Comparison of ENCODE assay signal across 1 cellular context in the genomic region with DNA sequence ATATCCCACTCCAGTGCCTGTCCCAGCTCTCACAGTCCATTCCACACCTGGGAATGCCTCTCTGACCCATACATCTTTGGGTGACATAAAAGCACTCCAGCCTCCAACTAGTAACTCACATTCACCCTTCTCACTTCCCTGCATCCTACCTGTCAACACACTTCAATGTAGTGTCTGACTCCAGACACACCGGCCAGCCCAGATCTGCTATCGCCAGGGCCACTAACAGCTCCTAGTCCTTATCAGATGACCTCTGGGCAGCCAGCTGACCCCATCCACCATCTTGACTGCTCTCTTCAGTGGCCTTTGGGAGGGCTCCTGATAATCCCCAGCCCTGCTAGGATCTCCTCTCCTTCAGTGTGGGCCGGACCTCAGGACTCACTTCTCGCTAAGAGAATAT.
TF ChIP-seq lines count a peak whose summit lies in the region.

No MANE protein-coding gene starts in this region.

TF ChIP-seq in K562, 482 proteins besides CTCF, POLR2A, EP300 and RAD21 (continued from another document and continues in another):
- peak in 1 of 2 experiments; percentile 64; a peak in 2 of 4 replicates for TF ChIP-seq RCOR1 (IDR thresholded peaks at IDR 0.05; ENCODE audit: borderline replicate concordance in 1 of 2, low read depth in 2 of 2, low read length in 2 of 2)
- TF ChIP-seq, protein P1, sequence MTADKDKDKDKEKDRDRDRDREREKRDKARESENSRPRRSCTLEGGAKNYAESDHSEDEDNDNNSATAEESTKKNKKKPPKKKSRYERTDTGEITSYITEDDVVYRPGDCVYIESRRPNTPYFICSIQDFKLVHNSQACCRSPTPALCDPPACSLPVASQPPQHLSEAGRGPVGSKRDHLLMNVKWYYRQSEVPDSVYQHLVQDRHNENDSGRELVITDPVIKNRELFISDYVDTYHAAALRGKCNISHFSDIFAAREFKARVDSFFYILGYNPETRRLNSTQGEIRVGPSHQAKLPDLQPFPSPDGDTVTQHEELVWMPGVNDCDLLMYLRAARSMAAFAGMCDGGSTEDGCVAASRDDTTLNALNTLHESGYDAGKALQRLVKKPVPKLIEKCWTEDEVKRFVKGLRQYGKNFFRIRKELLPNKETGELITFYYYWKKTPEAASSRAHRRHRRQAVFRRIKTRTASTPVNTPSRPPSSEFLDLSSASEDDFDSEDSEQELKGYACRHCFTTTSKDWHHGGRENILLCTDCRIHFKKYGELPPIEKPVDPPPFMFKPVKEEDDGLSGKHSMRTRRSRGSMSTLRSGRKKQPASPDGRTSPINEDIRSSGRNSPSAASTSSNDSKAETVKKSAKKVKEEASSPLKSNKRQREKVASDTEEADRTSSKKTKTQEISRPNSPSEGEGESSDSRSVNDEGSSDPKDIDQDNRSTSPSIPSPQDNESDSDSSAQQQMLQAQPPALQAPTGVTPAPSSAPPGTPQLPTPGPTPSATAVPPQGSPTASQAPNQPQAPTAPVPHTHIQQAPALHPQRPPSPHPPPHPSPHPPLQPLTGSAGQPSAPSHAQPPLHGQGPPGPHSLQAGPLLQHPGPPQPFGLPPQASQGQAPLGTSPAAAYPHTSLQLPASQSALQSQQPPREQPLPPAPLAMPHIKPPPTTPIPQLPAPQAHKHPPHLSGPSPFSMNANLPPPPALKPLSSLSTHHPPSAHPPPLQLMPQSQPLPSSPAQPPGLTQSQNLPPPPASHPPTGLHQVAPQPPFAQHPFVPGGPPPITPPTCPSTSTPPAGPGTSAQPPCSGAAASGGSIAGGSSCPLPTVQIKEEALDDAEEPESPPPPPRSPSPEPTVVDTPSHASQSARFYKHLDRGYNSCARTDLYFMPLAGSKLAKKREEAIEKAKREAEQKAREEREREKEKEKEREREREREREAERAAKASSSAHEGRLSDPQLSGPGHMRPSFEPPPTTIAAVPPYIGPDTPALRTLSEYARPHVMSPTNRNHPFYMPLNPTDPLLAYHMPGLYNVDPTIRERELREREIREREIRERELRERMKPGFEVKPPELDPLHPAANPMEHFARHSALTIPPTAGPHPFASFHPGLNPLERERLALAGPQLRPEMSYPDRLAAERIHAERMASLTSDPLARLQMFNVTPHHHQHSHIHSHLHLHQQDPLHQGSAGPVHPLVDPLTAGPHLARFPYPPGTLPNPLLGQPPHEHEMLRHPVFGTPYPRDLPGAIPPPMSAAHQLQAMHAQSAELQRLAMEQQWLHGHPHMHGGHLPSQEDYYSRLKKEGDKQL (CRISPR knock-in tag; IDR thresholded peaks at IDR 0.05; ENCODE audit: borderline replicate concordance) = no peak
- 0 out of 2 replicates have a peak, but pooled peaks have one; percentile 48 for TF ChIP-seq NR2C1 (IDR thresholded peaks at IDR 0.05)
- peak; percentile 76 for TF ChIP-seq NR2C1 (tag; IDR thresholded peaks at IDR 0.05)
- no peak for TF ChIP-seq RB1 (IDR thresholded peaks at IDR 0.05; ENCODE audit: low read depth)
- TF ChIP-seq EHMT2 (IDR thresholded peaks at IDR 0.05) = no peak
- TF ChIP-seq POLR2G (IDR thresholded peaks at IDR 0.05; ENCODE audit: low read depth, low read length) = no peak
- TF ChIP-seq CTBP1 (IDR thresholded peaks at IDR 0.05; ENCODE audit: borderline replicate concordance) = peak; percentile 61; the same call in 1 of the 2 replicates
- no peak for TF ChIP-seq PHTF2 (CRISPR knock-in tag; IDR thresholded peaks at IDR 0.05)
- TF ChIP-seq, protein P2, sequence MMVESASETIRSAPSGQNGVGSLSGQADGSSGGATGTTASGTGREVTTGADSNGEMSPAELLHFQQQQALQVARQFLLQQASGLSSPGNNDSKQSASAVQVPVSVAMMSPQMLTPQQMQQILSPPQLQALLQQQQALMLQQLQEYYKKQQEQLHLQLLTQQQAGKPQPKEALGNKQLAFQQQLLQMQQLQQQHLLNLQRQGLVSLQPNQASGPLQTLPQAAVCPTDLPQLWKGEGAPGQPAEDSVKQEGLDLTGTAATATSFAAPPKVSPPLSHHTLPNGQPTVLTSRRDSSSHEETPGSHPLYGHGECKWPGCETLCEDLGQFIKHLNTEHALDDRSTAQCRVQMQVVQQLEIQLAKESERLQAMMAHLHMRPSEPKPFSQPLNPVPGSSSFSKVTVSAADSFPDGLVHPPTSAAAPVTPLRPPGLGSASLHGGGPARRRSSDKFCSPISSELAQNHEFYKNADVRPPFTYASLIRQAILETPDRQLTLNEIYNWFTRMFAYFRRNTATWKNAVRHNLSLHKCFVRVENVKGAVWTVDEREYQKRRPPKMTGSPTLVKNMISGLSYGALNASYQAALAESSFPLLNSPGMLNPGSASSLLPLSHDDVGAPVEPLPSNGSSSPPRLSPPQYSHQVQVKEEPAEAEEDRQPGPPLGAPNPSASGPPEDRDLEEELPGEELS (CRISPR knock-in tag; IDR thresholded peaks at IDR 0.05; ENCODE audit: borderline replicate concordance) = no peak
- TF ChIP-seq, protein P3, sequence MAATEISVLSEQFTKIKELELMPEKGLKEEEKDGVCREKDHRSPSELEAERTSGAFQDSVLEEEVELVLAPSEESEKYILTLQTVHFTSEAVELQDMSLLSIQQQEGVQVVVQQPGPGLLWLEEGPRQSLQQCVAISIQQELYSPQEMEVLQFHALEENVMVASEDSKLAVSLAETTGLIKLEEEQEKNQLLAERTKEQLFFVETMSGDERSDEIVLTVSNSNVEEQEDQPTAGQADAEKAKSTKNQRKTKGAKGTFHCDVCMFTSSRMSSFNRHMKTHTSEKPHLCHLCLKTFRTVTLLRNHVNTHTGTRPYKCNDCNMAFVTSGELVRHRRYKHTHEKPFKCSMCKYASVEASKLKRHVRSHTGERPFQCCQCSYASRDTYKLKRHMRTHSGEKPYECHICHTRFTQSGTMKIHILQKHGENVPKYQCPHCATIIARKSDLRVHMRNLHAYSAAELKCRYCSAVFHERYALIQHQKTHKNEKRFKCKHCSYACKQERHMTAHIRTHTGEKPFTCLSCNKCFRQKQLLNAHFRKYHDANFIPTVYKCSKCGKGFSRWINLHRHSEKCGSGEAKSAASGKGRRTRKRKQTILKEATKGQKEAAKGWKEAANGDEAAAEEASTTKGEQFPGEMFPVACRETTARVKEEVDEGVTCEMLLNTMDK (IDR thresholded peaks at IDR 0.05; ENCODE audit: borderline replicate concordance, insufficient read depth, low read depth, low read length, poor library complexity, severe bottlenecking) = no peak
- TF ChIP-seq, protein P4, sequence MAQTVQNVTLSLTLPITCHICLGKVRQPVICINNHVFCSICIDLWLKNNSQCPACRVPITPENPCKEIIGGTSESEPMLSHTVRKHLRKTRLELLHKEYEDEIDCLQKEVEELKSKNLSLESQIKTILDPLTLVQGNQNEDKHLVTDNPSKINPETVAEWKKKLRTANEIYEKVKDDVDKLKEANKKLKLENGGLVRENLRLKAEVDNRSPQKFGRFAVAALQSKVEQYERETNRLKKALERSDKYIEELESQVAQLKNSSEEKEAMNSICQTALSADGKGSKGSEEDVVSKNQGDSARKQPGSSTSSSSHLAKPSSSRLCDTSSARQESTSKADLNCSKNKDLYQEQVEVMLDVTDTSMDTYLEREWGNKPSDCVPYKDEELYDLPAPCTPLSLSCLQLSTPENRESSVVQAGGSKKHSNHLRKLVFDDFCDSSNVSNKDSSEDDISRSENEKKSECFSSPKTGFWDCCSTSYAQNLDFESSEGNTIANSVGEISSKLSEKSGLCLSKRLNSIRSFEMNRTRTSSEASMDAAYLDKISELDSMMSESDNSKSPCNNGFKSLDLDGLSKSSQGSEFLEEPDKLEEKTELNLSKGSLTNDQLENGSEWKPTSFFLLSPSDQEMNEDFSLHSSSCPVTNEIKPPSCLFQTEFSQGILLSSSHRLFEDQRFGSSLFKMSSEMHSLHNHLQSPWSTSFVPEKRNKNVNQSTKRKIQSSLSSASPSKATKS (CRISPR knock-in tag; IDR thresholded peaks at IDR 0.05) = no peak
- TF ChIP-seq, protein P5, sequence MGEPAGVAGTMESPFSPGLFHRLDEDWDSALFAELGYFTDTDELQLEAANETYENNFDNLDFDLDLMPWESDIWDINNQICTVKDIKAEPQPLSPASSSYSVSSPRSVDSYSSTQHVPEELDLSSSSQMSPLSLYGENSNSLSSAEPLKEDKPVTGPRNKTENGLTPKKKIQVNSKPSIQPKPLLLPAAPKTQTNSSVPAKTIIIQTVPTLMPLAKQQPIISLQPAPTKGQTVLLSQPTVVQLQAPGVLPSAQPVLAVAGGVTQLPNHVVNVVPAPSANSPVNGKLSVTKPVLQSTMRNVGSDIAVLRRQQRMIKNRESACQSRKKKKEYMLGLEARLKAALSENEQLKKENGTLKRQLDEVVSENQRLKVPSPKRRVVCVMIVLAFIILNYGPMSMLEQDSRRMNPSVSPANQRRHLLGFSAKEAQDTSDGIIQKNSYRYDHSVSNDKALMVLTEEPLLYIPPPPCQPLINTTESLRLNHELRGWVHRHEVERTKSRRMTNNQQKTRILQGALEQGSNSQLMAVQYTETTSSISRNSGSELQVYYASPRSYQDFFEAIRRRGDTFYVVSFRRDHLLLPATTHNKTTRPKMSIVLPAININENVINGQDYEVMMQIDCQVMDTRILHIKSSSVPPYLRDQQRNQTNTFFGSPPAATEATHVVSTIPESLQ (CRISPR knock-in tag; IDR thresholded peaks at IDR 0.05) = no peak
- TF ChIP-seq ZFP36 (IDR thresholded peaks at IDR 0.05; ENCODE audit: low read depth, low read length, partially characterized antibody) = no peak
- 0 out of 2 replicates have a peak, but pooled peaks have one; percentile 21 for TF ChIP-seq JUND (IDR thresholded peaks at IDR 0.05; ENCODE audit: borderline replicate concordance, low read depth, low read length)
- no peak; the same call in 2 of the 3 replicates for TF ChIP-seq JUND (tag; IDR thresholded peaks at IDR 0.05; ENCODE audit: borderline replicate concordance, low read depth, low read length)
- TF ChIP-seq STAT5B (CRISPR knock-in tag; IDR thresholded peaks at IDR 0.05) = no peak
- no peak for TF ChIP-seq LCOR (CRISPR knock-in tag; IDR thresholded peaks at IDR 0.05)
- TF ChIP-seq ZNF75A (CRISPR knock-in tag; IDR thresholded peaks at IDR 0.05) = no peak
- TF ChIP-seq RFX1 (IDR thresholded peaks at IDR 0.05) = no peak
- no peak for TF ChIP-seq BHLHE40 (IDR thresholded peaks at IDR 0.05; ENCODE audit: low read length)
- TF ChIP-seq ZNF584 (CRISPR knock-in tag; IDR thresholded peaks at IDR 0.05; ENCODE audit: low read depth) = no peak
- no peak for TF ChIP-seq MAFF (IDR thresholded peaks at IDR 0.05; ENCODE audit: low read length)
- no peak for TF ChIP-seq TCF7L2 (IDR thresholded peaks at IDR 0.05; ENCODE audit: low read depth, low read length)
- TF ChIP-seq HCFC1 (IDR thresholded peaks at IDR 0.05; ENCODE audit: low read depth, low read length) = no peak
- no peak for TF ChIP-seq ZNF121 (CRISPR knock-in tag; conservative IDR thresholded peaks at IDR 0.05)
- TF ChIP-seq ZNF282 (CRISPR knock-in tag; IDR thresholded peaks at IDR 0.05) = no peak
- no peak for TF ChIP-seq KLF6 (CRISPR knock-in tag; IDR thresholded peaks at IDR 0.05; ENCODE audit: borderline replicate concordance)
- no peak for TF ChIP-seq NFIC (IDR thresholded peaks at IDR 0.05)
- TF ChIP-seq TEAD1 (CRISPR knock-in tag; IDR thresholded peaks at IDR 0.05) = no peak
- TF ChIP-seq NR2C2 (CRISPR knock-in tag; IDR thresholded peaks at IDR 0.05) = no peak
- peak; percentile 71; the same call in 1 of the 2 replicates for TF ChIP-seq NR2C2 (tag; IDR thresholded peaks at IDR 0.05)
- TF ChIP-seq, protein P6, sequence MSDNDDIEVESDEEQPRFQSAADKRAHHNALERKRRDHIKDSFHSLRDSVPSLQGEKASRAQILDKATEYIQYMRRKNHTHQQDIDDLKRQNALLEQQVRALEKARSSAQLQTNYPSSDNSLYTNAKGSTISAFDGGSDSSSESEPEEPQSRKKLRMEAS (CRISPR knock-in tag; IDR thresholded peaks at IDR 0.05) = no peak
- peak; percentile 44; the same call in 1 of the 2 replicates for TF ChIP-seq ZEB2 (IDR thresholded peaks at IDR 0.05)
- no peak for TF ChIP-seq NCOA1 (IDR thresholded peaks at IDR 0.05; ENCODE audit: low read depth)
- TF ChIP-seq, protein P7, sequence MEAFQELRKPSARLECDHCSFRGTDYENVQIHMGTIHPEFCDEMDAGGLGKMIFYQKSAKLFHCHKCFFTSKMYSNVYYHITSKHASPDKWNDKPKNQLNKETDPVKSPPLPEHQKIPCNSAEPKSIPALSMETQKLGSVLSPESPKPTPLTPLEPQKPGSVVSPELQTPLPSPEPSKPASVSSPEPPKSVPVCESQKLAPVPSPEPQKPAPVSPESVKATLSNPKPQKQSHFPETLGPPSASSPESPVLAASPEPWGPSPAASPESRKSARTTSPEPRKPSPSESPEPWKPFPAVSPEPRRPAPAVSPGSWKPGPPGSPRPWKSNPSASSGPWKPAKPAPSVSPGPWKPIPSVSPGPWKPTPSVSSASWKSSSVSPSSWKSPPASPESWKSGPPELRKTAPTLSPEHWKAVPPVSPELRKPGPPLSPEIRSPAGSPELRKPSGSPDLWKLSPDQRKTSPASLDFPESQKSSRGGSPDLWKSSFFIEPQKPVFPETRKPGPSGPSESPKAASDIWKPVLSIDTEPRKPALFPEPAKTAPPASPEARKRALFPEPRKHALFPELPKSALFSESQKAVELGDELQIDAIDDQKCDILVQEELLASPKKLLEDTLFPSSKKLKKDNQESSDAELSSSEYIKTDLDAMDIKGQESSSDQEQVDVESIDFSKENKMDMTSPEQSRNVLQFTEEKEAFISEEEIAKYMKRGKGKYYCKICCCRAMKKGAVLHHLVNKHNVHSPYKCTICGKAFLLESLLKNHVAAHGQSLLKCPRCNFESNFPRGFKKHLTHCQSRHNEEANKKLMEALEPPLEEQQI (IDR thresholded peaks at IDR 0.05) = no peak
- TF ChIP-seq PHF8 (IDR thresholded peaks at IDR 0.05; ENCODE audit: borderline replicate concordance, low read length) = no peak
- TF ChIP-seq KLF13 (tag; IDR thresholded peaks at IDR 0.05; ENCODE audit: borderline replicate concordance, low read depth) = no peak
- TF ChIP-seq BACH1 (tag; IDR thresholded peaks at IDR 0.05) = no peak
- no peak for TF ChIP-seq ZNF174 (CRISPR knock-in tag; IDR thresholded peaks at IDR 0.05)
- peak; percentile 50; the same call in 1 of the 2 replicates for TF ChIP-seq SMARCA4 (IDR thresholded peaks at IDR 0.05)
- no peak for TF ChIP-seq PHB2 (IDR thresholded peaks at IDR 0.05; ENCODE audit: low read depth)
- TF ChIP-seq, protein P8, sequence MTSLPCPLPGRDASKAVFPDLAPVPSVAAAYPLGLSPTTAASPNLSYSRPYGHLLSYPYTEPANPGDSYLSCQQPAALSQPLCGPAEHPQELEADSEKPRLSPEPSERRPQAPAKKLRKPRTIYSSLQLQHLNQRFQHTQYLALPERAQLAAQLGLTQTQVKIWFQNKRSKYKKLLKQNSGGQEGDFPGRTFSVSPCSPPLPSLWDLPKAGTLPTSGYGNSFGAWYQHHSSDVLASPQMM (CRISPR knock-in tag; IDR thresholded peaks at IDR 0.05) = no peak
